8 cellular contexts compared by ENCODE assay signal in the genomic region with DNA sequence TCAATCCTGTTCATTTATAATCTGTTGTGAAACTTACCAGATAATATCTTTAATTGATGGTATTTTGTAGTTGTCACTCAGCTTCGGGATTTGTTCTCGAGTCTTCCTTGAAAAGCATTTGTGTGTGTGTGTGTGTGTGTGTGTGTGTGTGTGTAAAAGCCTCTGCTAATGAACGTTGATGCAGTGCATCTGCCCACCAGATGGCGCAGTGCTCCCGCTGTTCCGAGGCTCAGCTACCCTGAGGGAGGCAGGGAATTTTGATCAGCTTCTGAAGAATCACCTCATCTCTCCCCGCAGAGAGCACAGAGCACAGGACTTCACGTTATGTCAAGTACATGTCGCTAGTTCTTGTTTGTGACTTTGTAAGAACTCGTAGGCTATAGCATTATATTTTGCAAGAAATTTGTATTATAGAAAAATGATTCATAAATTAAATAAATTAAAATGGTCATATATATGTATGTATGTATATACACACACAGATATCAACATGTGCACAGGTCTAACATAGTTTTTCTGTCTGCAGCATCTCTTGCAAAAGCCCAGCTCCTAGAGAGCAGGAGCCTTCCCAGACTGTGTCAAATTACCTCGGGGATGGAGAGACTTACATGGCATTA.
DNase-seq lines count a peak whose midpoint lies in the region; ATAC-seq and TF ChIP-seq lines count a peak whose summit lies in the region.

No MANE protein-coding gene starts in this region.

- peak; percentile 80 for TF ChIP-seq CTCF in GM10266 (IDR thresholded peaks at IDR 0.05; ENCODE audit: control insufficient read depth, insufficient read depth, low read depth, missing control alignments)
- peak; percentile 81 for TF ChIP-seq CTCF in HFF-Myc (IDR thresholded peaks at IDR 0.05; ENCODE audit: low read depth, low read length, missing control alignments)
- peak; percentile 29 to 74 (median 66) for TF ChIP-seq CTCF in esophagus squamous epithelium (IDR thresholded peaks at IDR 0.05)
- TF ChIP-seq CTCF in natural killer cell (IDR thresholded peaks at IDR 0.05): peak; percentile 13

- WGBS in esophagus squamous epithelium, 2 donors: 9 to 11% methylated on average over 9 to 11 of the region's 11 CpGs

- H3K27me3 Mint-ChIP-seq in natural killer cell (ENCODE audit: low read depth in 2 of 2): peaks cover 10 to 18% of the 10 kb centered on the region in 2 donors
- no peaks in the 10 kb centered on the region for H3K27me3 Mint-ChIP-seq in activated T-helper 17 cell treated with anti-CD3 and anti-CD28 coated beads, Interleukin-2, amount 50 U/mL, for 72 hours

- H3K4me1 ChIP-seq in esophagus squamous epithelium: peaks cover 0 to 21% (median 12%) of the 10 kb centered on the region in 3 donors

- H3K9me3 ChIP-seq in esophagus squamous epithelium: no peaks in the 10 kb centered on the region

- no peaks in the 10 kb centered on the region for H3K36me3 Mint-ChIP-seq in natural killer cell
- no peaks in the 10 kb centered on the region for H3K36me3 Mint-ChIP-seq in activated T-helper 17 cell treated with anti-CD3 and anti-CD28 coated beads, Interleukin-2, amount 50 U/mL, for 72 hours (ENCODE audit: low read depth)

- no peak for TF ChIP-seq POLR2A in esophagus squamous epithelium (IDR thresholded peaks at IDR 0.05)

- peaks cover 0 to 25% (median 0%) of the 10 kb centered on the region in 4 donors for H3K27me3 ChIP-seq in esophagus squamous epithelium

- H3K9me3 Mint-ChIP-seq in natural killer cell: no peaks in the 10 kb centered on the region
- peaks cover 3% of the 10 kb centered on the region for H3K9me3 Mint-ChIP-seq in activated T-helper 17 cell treated with anti-CD3 and anti-CD28 coated beads, Interleukin-2, amount 50 U/mL, for 72 hours

- ATAC-seq in natural killer cell: peak; percentile 36 to 55 (median 47)
- ATAC-seq in activated T-helper 17 cell treated with anti-CD3 and anti-CD28 coated beads, Interleukin-2, amount 50 U/mL, for 72 hours (replicated peaks): no peak

- intact Hi-C loops in esophagus squamous epithelium (cut with DNase I): loop anchor here (10.0 kb wide), 1 partner anchor 262 kb away; no protein-coding TSS in a partner anchor
- intact Hi-C loops in natural killer cell (cut with micrococcal nuclease): no loop called here

- DNase-seq in A172 (ENCODE audit: low spot score) (peak; percentile 68), GM10266 (ENCODE audit: extremely low spot score) (peak; percentile 44), HFF-Myc (ENCODE audit: extremely low read depth, low read depth) (peak; percentile 50), NCI-H1092 (lab: John Stamatoyannopoulos, UW) (peak; percentile 73), T1000 (lab: John Stamatoyannopoulos, UW) (peak; percentile 30), esophagus squamous epithelium (lab: John Stamatoyannopoulos, UW) (no peak), natural killer cell (no peak)

- H3K27ac ChIP-seq in esophagus squamous epithelium: no peak overlapping the region

- H3K4me3 Mint-ChIP-seq in natural killer cell: no peak overlapping the region
- no peak overlapping the region for H3K4me3 Mint-ChIP-seq in activated T-helper 17 cell treated with anti-CD3 and anti-CD28 coated beads, Interleukin-2, amount 50 U/mL, for 72 hours

- H3K4me3 ChIP-seq in HFF-Myc (replicated peaks; ENCODE audit: low read depth, low read length) (no peak overlapping the region), esophagus squamous epithelium (no peak overlapping the region)

- H3K36me3 ChIP-seq in esophagus squamous epithelium: no peaks in the 10 kb centered on the region

- H3K27ac Mint-ChIP-seq in natural killer cell: no peak overlapping the region
- no peak overlapping the region for H3K27ac Mint-ChIP-seq in activated T-helper 17 cell treated with anti-CD3 and anti-CD28 coated beads, Interleukin-2, amount 50 U/mL, for 72 hours

- H3K4me1 Mint-ChIP-seq in natural killer cell: peaks cover 0 to 5% of the 10 kb centered on the region in 2 donors
- no peaks in the 10 kb centered on the region for H3K4me1 Mint-ChIP-seq in activated T-helper 17 cell treated with anti-CD3 and anti-CD28 coated beads, Interleukin-2, amount 50 U/mL, for 72 hours

Comparison
In these comparisons a context has a peak if more than half of its experiments do, and no peak if none do; other contexts are left out.
1. DNase-seq: peak in A172 (single experiment), GM10266 (single experiment), HFF-Myc (single experiment), NCI-H1092 (single experiment) and T1000 (single experiment); none in esophagus squamous epithelium (single experiment) and natural killer cell (single experiment).
2. CTCF ChIP-seq: peak in every context shown above with its lines; median percentile 81 in HFF-Myc; 80 in GM10266; 66 in esophagus squamous epithelium; 13 in natural killer cell.